In genomic region chr19:1355258-1355973, GRCh38 we compare ENCODE assay signal across 8 cellular contexts. TPM values are rescaled to one million over a fixed set of nuclear protein-coding genes. Genes with fewer than 3 reads are reported as not detected.
DNase-seq lines count a peak whose midpoint lies in the region; ATAC-seq, FAIRE-seq and TF ChIP-seq lines count a peak whose summit lies in the region.

No MANE protein-coding gene starts in this region.

- no peaks in the 10 kb centered on the region for H3K27me3 ChIP-seq in right atrium auricular region

- H3K27ac Mint-ChIP-seq in activated T-helper 17 cell treated with anti-CD3 and anti-CD28 coated beads, Interleukin-2, amount 50 U/mL, for 72 hours = peak overlapping the region; percentile 86

- peaks cover 13% of the 10 kb centered on the region for H3K4me1 Mint-ChIP-seq in activated T-helper 17 cell treated with anti-CD3 and anti-CD28 coated beads, Interleukin-2, amount 50 U/mL, for 72 hours

- peak overlapping the region; percentile 90 for H3K27ac ChIP-seq in 22Rv1
- H3K27ac ChIP-seq in right atrium auricular region = peak overlapping the region; percentile 90 to 93

- no peak for TF ChIP-seq CTCF in 22Rv1 (IDR thresholded peaks at IDR 0.05)
- no peak for TF ChIP-seq CTCF in right atrium auricular region (IDR thresholded peaks at IDR 0.05)
- no peak for TF ChIP-seq CTCF in retinal pigment epithelial cell (conservative IDR thresholded peaks at IDR 0.05; ENCODE audit: low read depth, low read length)

- H3K9me3 Mint-ChIP-seq in activated T-helper 17 cell treated with anti-CD3 and anti-CD28 coated beads, Interleukin-2, amount 50 U/mL, for 72 hours = no peaks in the 10 kb centered on the region

- TF ChIP-seq POLR2A in H54 (IDR thresholded peaks at IDR 0.05; ENCODE audit: low read depth, low read length) = no peak

- peak; percentile 36 for DNase-seq in H54 (ENCODE audit: insufficient read length, low spot score)
- no peak for DNase-seq in right atrium auricular region (ENCODE audit: low spot score)
- no peak for DNase-seq in retinal pigment epithelial cell (ENCODE audit: low read depth)
- no peak for DNase-seq in NCI-H187 (lab: John Stamatoyannopoulos, UW)
- DNase-seq in central memory CD4-positive, alpha-beta T cell = no peak
- DNase-seq in GOT3 (lab: John Stamatoyannopoulos, UW) = no peak

- peaks cover 26% of the 10 kb centered on the region for H3K36me3 ChIP-seq in right atrium auricular region

- peaks cover 50% of the 10 kb centered on the region for H3K36me3 Mint-ChIP-seq in activated T-helper 17 cell treated with anti-CD3 and anti-CD28 coated beads, Interleukin-2, amount 50 U/mL, for 72 hours (ENCODE audit: low read depth)

- peak overlapping the region; percentile 94 for H3K4me3 Mint-ChIP-seq in activated T-helper 17 cell treated with anti-CD3 and anti-CD28 coated beads, Interleukin-2, amount 50 U/mL, for 72 hours

- H3K27me3 Mint-ChIP-seq in activated T-helper 17 cell treated with anti-CD3 and anti-CD28 coated beads, Interleukin-2, amount 50 U/mL, for 72 hours = no peaks in the 10 kb centered on the region

- H3K9me3 ChIP-seq in right atrium auricular region = no peaks in the 10 kb centered on the region

- H3K4me1 ChIP-seq in right atrium auricular region = peaks cover 0 to 25% of the 10 kb centered on the region in 2 donors

- peak overlapping the region; percentile 95 to 96 for H3K4me3 ChIP-seq in right atrium auricular region
- H3K4me3 ChIP-seq in retinal pigment epithelial cell (ENCODE audit: low read length) = peak overlapping the region; percentile 78

- no peak for FAIRE-seq in H54 (lab: Jason Lieb, UNC)

- no peak for ATAC-seq in activated T-helper 17 cell treated with anti-CD3 and anti-CD28 coated beads, Interleukin-2, amount 50 U/mL, for 72 hours (replicated peaks)

RNA-seq across cellular contexts. Expression of gene NDUFS7, which starts 28.3 kb away (rescaled TPM):
- total RNA-seq in activated T-helper 17 cell treated with anti-CD3 and anti-CD28 coated beads, Interleukin-2, amount 50 U/mL, for 72 hours = 10 to 100 TPM; 51.5 to 87.9 TPM
- total RNA-seq in right atrium auricular region = 100 to 1,000 TPM; 234 to 326 TPM

RNA-seq across cellular contexts. Expression of gene GAMT, which starts 45.9 kb away (rescaled TPM):
- total RNA-seq in activated T-helper 17 cell treated with anti-CD3 and anti-CD28 coated beads, Interleukin-2, amount 50 U/mL, for 72 hours = 10 to 100 TPM in 1 of 2 donors, 1 to 10 TPM in 1; 4.9 to 11.2 TPM
- 10 to 100 TPM; 45.8 to 92.5 TPM for total RNA-seq in right atrium auricular region

RNA-seq across cellular contexts. Expression of gene DAZAP1, which starts 52.0 kb away (rescaled TPM):
- total RNA-seq in activated T-helper 17 cell treated with anti-CD3 and anti-CD28 coated beads, Interleukin-2, amount 50 U/mL, for 72 hours = 100 to 1,000 TPM; 161 to 271 TPM
- 10 to 100 TPM; 32.6 to 47.5 TPM for total RNA-seq in right atrium auricular region
